Comparison of ENCODE assay signal across 8 cellular contexts in genomic region chr10:87503892-87504291, GRCh38. TPM values are rescaled to one million over a fixed set of nuclear protein-coding genes. Genes with fewer than 3 reads are reported as not detected.
DNase-seq lines count a peak whose midpoint lies in the region; ATAC-seq and TF ChIP-seq lines count a peak whose summit lies in the region.

No MANE protein-coding gene starts in this region.

- H3K4me3 ChIP-seq in NB4 (ENCODE audit: low read depth, low read length) (peak overlapping the region; percentile 90), neuron (ENCODE audit: low read length) (peak overlapping the region; percentile 94)

- no peak for TF ChIP-seq POLR2A in NB4 (IDR thresholded peaks at IDR 0.05; ENCODE audit: extremely low read depth, insufficient read length)

- peak overlapping the region; percentile 96 to 98 for H3K4me3 Mint-ChIP-seq in CD14-positive monocyte
- peak overlapping the region; percentile 95 to 97 for H3K4me3 Mint-ChIP-seq in effector memory CD8-positive, alpha-beta T cell

- no peak for DNase-seq in CD14-positive monocyte (ENCODE audit: low spot score)
- DNase-seq in NB4 (ENCODE audit: low read depth) = no peak
- DNase-seq in effector memory CD8-positive, alpha-beta T cell = no peak
- DNase-seq in medulla oblongata (ENCODE audit: extremely low spot score) = no peak
- DNase-seq in germinal center (ENCODE audit: low spot score) = no peak
- DNase-seq in occipital lobe (lab: John Stamatoyannopoulos, UW) = no peak

- intact Hi-C loops in CD14-positive monocyte (cut with micrococcal nuclease) = no loop called here

- peaks cover 18% of the 10 kb centered on the region for H3K4me1 Mint-ChIP-seq in CD14-positive monocyte
- H3K4me1 Mint-ChIP-seq in effector memory CD8-positive, alpha-beta T cell (ENCODE audit: low read depth in 2 of 2) = peaks cover 11 to 21% of the 10 kb centered on the region in 2 donors

- H3K36me3 Mint-ChIP-seq in CD14-positive monocyte = peaks cover 4 to 7% of the 10 kb centered on the region in 2 donors
- peaks cover 16% of the 10 kb centered on the region for H3K36me3 Mint-ChIP-seq in effector memory CD8-positive, alpha-beta T cell (ENCODE audit: insufficient read depth)

- no peak overlapping the region for H3K27ac Mint-ChIP-seq in CD14-positive monocyte
- H3K27ac Mint-ChIP-seq in effector memory CD8-positive, alpha-beta T cell = peak overlapping the region in 1 of 2 donors; percentile 64

- peak overlapping the region; percentile 81 for H2AFZ ChIP-seq in neuron (ENCODE audit: low read depth, low read length)

- H3K9me3 Mint-ChIP-seq in CD14-positive monocyte = peaks cover 0 to 2% (median 0%) of the 10 kb centered on the region in 7 donors
- H3K9me3 Mint-ChIP-seq in effector memory CD8-positive, alpha-beta T cell = no peaks in the 10 kb centered on the region

- TF ChIP-seq CTCF in CD14-positive monocyte (IDR thresholded peaks at IDR 0.05) (no peak), NB4 (IDR thresholded peaks at IDR 0.05; ENCODE audit: low read depth, low read length) (no peak)

- H3K27me3 Mint-ChIP-seq in CD14-positive monocyte (ENCODE audit: low read depth in 3 of 3) = peaks cover 0 to 8% (median 7%) of the 10 kb centered on the region in 3 donors
- no peaks in the 10 kb centered on the region for H3K27me3 Mint-ChIP-seq in effector memory CD8-positive, alpha-beta T cell

- H3K36me3 ChIP-seq in neuron (ENCODE audit: insufficient read depth, low read length) = peaks cover 2% of the 10 kb centered on the region

- peaks cover 32% of the 10 kb centered on the region for H3K4me1 ChIP-seq in neuron (ENCODE audit: insufficient read depth, low read length)

- ATAC-seq in effector memory CD8-positive, alpha-beta T cell (replicated peaks) = no peak
- no peak for ATAC-seq in GM18873 (IDR thresholded peaks at IDR 0.05; ENCODE audit: low FRiP score, unreplicated experiment)

- no peaks in the 10 kb centered on the region for H3K9me3 ChIP-seq in neuron (ENCODE audit: low read length)

- H3K27me3 ChIP-seq in neuron (ENCODE audit: insufficient read depth, low read length) = no peaks in the 10 kb centered on the region

RNA-seq across cellular contexts. Expression of gene MINPP1, which starts 0.8 kb away (rescaled TPM):
- polyA plus RNA-seq in CD14-positive monocyte = 1 to 10 TPM; 9.0 to 9.7 TPM
- 25.1 TPM for total RNA-seq in occipital lobe
